Comparison of ENCODE assay signal across 17 cellular contexts in the genomic region with DNA sequence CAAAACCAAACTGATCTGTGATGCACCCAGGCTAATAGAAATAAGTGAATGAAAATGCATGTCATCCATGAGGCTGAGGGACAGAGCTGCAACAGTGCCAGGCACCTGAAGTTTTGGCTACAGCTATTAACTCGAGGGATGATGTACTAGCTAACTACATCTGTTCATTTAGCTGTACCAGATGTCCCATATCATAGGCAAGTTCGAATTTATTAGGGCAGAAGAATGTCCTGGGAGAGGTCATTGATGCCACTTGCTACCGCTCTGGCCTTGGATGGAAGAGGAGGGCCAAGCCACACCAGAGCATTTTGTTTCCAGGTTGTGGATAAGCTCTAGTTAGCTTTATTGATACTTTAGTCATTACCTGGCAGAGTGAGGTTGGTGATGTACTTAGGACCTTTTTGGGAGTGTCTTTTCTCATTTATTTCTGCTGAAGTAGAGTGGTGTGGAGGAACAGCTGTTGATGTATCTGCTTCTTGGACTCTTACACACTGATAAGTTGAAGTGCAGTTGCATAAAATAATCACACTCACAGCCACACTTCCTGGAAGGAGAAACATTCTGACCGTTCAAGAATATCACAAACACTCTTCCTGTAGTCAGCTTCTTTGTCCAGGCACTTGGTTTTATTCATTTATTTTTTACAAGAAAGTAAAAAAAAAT. TPM values are rescaled to one million over a fixed set of nuclear protein-coding genes. Genes with fewer than 3 reads are reported as not detected.
A peak's percentile ranks its signal among the peaks of the same experiment; 100 is the strongest.
DNase-seq lines count a peak whose midpoint lies in the region; ATAC-seq and TF ChIP-seq lines count a peak whose summit lies in the region.
"Had no signal": no experiment of that assay in that cellular context is flagged by ENCODE, and none has a peak within 500 bp of the region (broad histone marks: within the 10 kb centered on the region; RNA-seq: fewer than 3 reads in every experiment).

No MANE protein-coding gene starts in this region.

- no peaks in the 10 kb centered on the region for H3K9me3 Mint-ChIP-seq in GM23338
- no peaks in the 10 kb centered on the region for H3K9me3 Mint-ChIP-seq in CD8-positive, alpha-beta T cell

- H3K36me3 Mint-ChIP-seq in GM23338 (ENCODE audit: low read depth), result peaks cover 6% of the 10 kb centered on the region; the same call in 2 of the 3 replicates
- H3K36me3 Mint-ChIP-seq in CD8-positive, alpha-beta T cell, result peaks cover 17% of the 10 kb centered on the region

- no peak overlapping the region for H3K4me3 ChIP-seq in neutrophil (ENCODE audit: low read depth in 1 of 2, low read length in 1 of 2)
- no peak overlapping the region for H3K4me3 ChIP-seq in GM23338
- no peak overlapping the region for H3K4me3 ChIP-seq in CD8-positive, alpha-beta T cell (ENCODE audit: low read depth, low read length)
- H3K4me3 ChIP-seq: ascending aorta, gastroesophageal sphincter, HAP-1, skin epidermis, testis had no signal

- H3K36me3 ChIP-seq in neutrophil (no peaks in the 10 kb centered on the region), GM23338 (ENCODE audit: insufficient read depth) (no peaks in the 10 kb centered on the region)
- H3K36me3 ChIP-seq in CD8-positive, alpha-beta T cell (ENCODE audit: insufficient read depth, low read length), result no peaks in the 10 kb centered on the region
- H3K36me3 ChIP-seq: ascending aorta, gastroesophageal sphincter, HAP-1 had no signal

- H3K4me3 Mint-ChIP-seq in GM23338, result no peak overlapping the region
- H3K4me3 Mint-ChIP-seq in CD8-positive, alpha-beta T cell, result no peak overlapping the region

- peaks cover 34 to 53% of the 10 kb centered on the region in 2 experiments for H3K4me1 ChIP-seq in neutrophil (ENCODE audit: control insufficient read depth in 1 of 2, insufficient read depth in 1 of 2, low read depth in 1 of 2, low read length in 1 of 2)
- H3K4me1 ChIP-seq in GM23338 (ENCODE audit: insufficient read depth), result peaks cover 8% of the 10 kb centered on the region
- peaks cover 54% of the 10 kb centered on the region for H3K4me1 ChIP-seq in CD8-positive, alpha-beta T cell (ENCODE audit: insufficient read depth, low read length)

- no peaks in the 10 kb centered on the region for H3K9me2 ChIP-seq in GM23338 (ENCODE audit: insufficient read depth)

- H3K27ac Mint-ChIP-seq in GM23338, result no peak overlapping the region; the same call in 1 of the 2 replicates
- H3K27ac Mint-ChIP-seq in CD8-positive, alpha-beta T cell, result no peak overlapping the region

- peaks cover 21% of the 10 kb centered on the region for H3K4me1 Mint-ChIP-seq in GM23338
- H3K4me1 Mint-ChIP-seq in CD8-positive, alpha-beta T cell (ENCODE audit: low read depth), result peaks cover 84% of the 10 kb centered on the region

- intact Hi-C loops in CD8-positive, alpha-beta T cell (cut with DNase I, micrococcal nuclease), result no loop called here

- POLR2A ChIA-PET in CD8-positive, alpha-beta T cell (lab: Charles Lee), result interaction anchor here (2.6 kb wide), 1 partner anchor 9 kb away, joined by 10 read pairs; a partner anchor contains a TSS

- no peak overlapping the region for H2AFZ ChIP-seq in GM23338
- H2AFZ ChIP-seq: parathyroid adenoma had no signal

- TF ChIP-seq CTCF in neutrophil (IDR thresholded peaks at IDR 0.05) (no peak), GM23338 (conservative IDR thresholded peaks at IDR 0.05; ENCODE audit: low read depth in 2 of 2) (no peak)
- TF ChIP-seq CTCF in CD8-positive, alpha-beta T cell (IDR thresholded peaks at IDR 0.05), result no peak

- ATAC-seq in GM23338, result no peak
- ATAC-seq in CD8-positive, alpha-beta T cell, result no peak
- ATAC-seq: gastroesophageal sphincter, left lobe of liver had no signal

- no peaks in the 10 kb centered on the region for H3K27me3 ChIP-seq in neutrophil
- H3K27me3 ChIP-seq in GM23338 (ENCODE audit: insufficient read depth), result no peaks in the 10 kb centered on the region
- no peaks in the 10 kb centered on the region for H3K27me3 ChIP-seq in CD8-positive, alpha-beta T cell (ENCODE audit: insufficient read depth, low read length)
- H3K27me3 ChIP-seq: ascending aorta, gastroesophageal sphincter, testis had no signal

- H3K27ac ChIP-seq in neutrophil (peak overlapping the region; percentile 45), GM23338 (ENCODE audit: low read depth) (no peak overlapping the region)
- H3K27ac ChIP-seq in CD8-positive, alpha-beta T cell (ENCODE audit: low read depth, low read length), result no peak overlapping the region
- H3K27ac ChIP-seq: ascending aorta, epithelial cell of prostate, gastroesophageal sphincter, parathyroid adenoma, testis had no signal

- no peak overlapping the region for H3K4me2 ChIP-seq in GM23338

- peak; percentile 85 for DNase-seq in DMS 273 (lab: John Stamatoyannopoulos, UW; ENCODE audit: unreplicated experiment)
- peak; percentile 24 for DNase-seq in NCI-H446 treated with DMSO at 0.1 percent for 48 hours (lab: John Stamatoyannopoulos, UW)
- peak; percentile 23 for DNase-seq in dermis blood vessel endothelial cell
- no peak for DNase-seq in GM23338 (ENCODE audit: low spot score)
- DNase-seq in SKM-1 treated with dmso at 0.1 percent for 144 hours (lab: John Stamatoyannopoulos, UW; ENCODE audit: unreplicated experiment), result no peak
- no peak for DNase-seq in CD8-positive, alpha-beta T cell
- DNase-seq: activated effector memory CD4-positive, alpha-beta T cell treated with anti-CD3 and anti-CD28 coated beads, Interleukin-2, amount 50 U/mL, for 16 hours; NCI-H226; testis had no signal

- CTCF ChIA-PET in CD8-positive, alpha-beta T cell (lab: Charles Lee), result interaction anchor here (0.6 to 1.4 kb wide), 4 partner anchors 8 to 259 kb away, joined by 3 to 5 read pairs (median 3); a partner anchor contains a TSS

- peaks cover 70% of the 10 kb centered on the region for H4K20me1 ChIP-seq in GM23338 (replicated peaks; ENCODE audit: insufficient read depth)

- H3K79me2 ChIP-seq in GM23338 (replicated peaks; ENCODE audit: insufficient read depth), result peaks cover 100% of the 10 kb centered on the region

- no peaks in the 10 kb centered on the region for H3F3A ChIP-seq in GM23338 (replicated peaks; ENCODE audit: low read depth)

- H3K9me3 ChIP-seq in neutrophil, result no peaks in the 10 kb centered on the region
- H3K9me3 ChIP-seq in CD8-positive, alpha-beta T cell (ENCODE audit: low read length), result no peaks in the 10 kb centered on the region
- H3K9me3 ChIP-seq: ascending aorta, gastroesophageal sphincter, HAP-1, testis had no signal

- peaks cover 2% of the 10 kb centered on the region for H3K27me3 Mint-ChIP-seq in GM23338 (ENCODE audit: insufficient read depth, low read depth, poor library complexity)
- no peaks in the 10 kb centered on the region for H3K27me3 Mint-ChIP-seq in CD8-positive, alpha-beta T cell (ENCODE audit: low read depth)

TF ChIP-seq in GM23338, 12 proteins besides CTCF, POLR2A, EP300 and RAD21 (continues in another document):
- TF ChIP-seq EZH2 (IDR thresholded peaks at IDR 0.05; ENCODE audit: low read depth, unreplicated experiment), result no peak
- TF ChIP-seq, protein P1, sequence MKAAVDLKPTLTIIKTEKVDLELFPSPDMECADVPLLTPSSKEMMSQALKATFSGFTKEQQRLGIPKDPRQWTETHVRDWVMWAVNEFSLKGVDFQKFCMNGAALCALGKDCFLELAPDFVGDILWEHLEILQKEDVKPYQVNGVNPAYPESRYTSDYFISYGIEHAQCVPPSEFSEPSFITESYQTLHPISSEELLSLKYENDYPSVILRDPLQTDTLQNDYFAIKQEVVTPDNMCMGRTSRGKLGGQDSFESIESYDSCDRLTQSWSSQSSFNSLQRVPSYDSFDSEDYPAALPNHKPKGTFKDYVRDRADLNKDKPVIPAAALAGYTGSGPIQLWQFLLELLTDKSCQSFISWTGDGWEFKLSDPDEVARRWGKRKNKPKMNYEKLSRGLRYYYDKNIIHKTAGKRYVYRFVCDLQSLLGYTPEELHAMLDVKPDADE (IDR thresholded peaks at IDR 0.05), result no peak

RNA-seq across cellular contexts. Expression of a gene that starts 8.2 kb away (rescaled TPM):
- total RNA-seq in dermis blood vessel endothelial cell, result 16.7 and 28.2 TPM in 2 replicates
- total RNA-seq in GM23338 (2014; rRNA removed; shearing (Covaris generic)), result 28.2 and 31.8 TPM in 2 replicates
- 14.2 and 16.9 TPM in 2 replicates for polyA plus RNA-seq in GM23338 (2016; fragmentation: Nextera tagmentation; extraction: Ambion mirVana)
- total RNA-seq in CD8-positive, alpha-beta T cell, result 10 to 100 TPM; 28.4 to 29.9 TPM

Comparison
In these comparisons a context has a peak if more than half of its experiments do, and no peak if none do; other contexts are left out.
1. DNase-seq: peak in DMS 273 (single experiment), NCI-H446 treated with DMSO at 0.1 percent for 48 hours (single experiment) and dermis blood vessel endothelial cell (single experiment); none in GM23338 (single experiment), SKM-1 treated with dmso at 0.1 percent for 144 hours (single experiment) and CD8-positive, alpha-beta T cell (0 of 7).